In the genomic region with DNA sequence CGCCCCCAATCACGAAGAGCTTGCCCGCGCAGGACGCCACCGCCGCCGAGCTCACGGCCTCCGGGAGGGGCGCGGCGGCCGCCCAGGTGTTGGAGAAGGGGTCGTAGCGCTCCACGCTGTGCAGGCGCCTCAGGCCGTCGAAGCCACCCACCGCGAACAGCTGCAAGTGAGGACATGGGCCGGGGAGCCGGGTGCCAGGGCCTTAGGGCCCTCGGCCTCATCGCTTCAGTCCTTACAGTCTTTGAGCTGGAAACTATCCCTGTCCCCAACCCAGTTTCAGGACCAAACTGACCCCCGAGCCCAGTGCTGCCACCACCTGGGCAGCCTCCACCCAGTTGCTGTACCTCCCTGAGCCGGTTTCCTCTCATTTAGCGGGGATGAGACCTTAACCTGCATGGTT, we compare ENCODE assay signal across 17 cellular contexts. TPM values are rescaled to one million over a fixed set of nuclear protein-coding genes. Genes with fewer than 3 reads are reported as not detected.
DNase-seq lines count a peak whose midpoint lies in the region; ATAC-seq and TF ChIP-seq lines count a peak whose summit lies in the region.
"Had no signal": no experiment of that assay in that cellular context is flagged by ENCODE, and none has a peak within 500 bp of the region (broad histone marks: within the 10 kb centered on the region; RNA-seq: fewer than 3 reads in every experiment).

No MANE protein-coding gene starts in this region.

- CTCF ChIA-PET in A673 (lab: Charles Lee), result no interaction called here

- TF ChIP-seq CTCF in A673 (conservative IDR thresholded peaks at IDR 0.05; ENCODE audit: low read depth, low read length), result peak; percentile 41; the same call in 1 of the 2 replicates
- TF ChIP-seq CTCF in GM13976 (IDR thresholded peaks at IDR 0.05; ENCODE audit: borderline replicate concordance, control extremely low read depth, extremely low read depth, insufficient read depth, missing control alignments), result peak; percentile 16
- peak; percentile 41 for TF ChIP-seq CTCF in VCaP (conservative IDR thresholded peaks at IDR 0.05)
- TF ChIP-seq CTCF in esophagus squamous epithelium (IDR thresholded peaks at IDR 0.05), result no peak

- H3K9me3 ChIP-seq in A673 (ENCODE audit: low read depth, low read length, poor library complexity, severe bottlenecking), result peaks cover 6% of the 10 kb centered on the region
- no peaks in the 10 kb centered on the region for H3K9me3 ChIP-seq in esophagus squamous epithelium
- H3K9me3 ChIP-seq: ascending aorta had no signal

- no peak for TF ChIP-seq POLR2A in esophagus squamous epithelium (IDR thresholded peaks at IDR 0.05)

- no TSS peak for BruUV-seq in A673 (replicated peaks; lab: Mats Ljungman, UMichigan)

- H3K27ac ChIP-seq in A673 (ENCODE audit: low read depth, low read length, poor library complexity, severe bottlenecking) (no peak overlapping the region), VCaP (no peak overlapping the region), esophagus squamous epithelium (no peak overlapping the region)
- H3K27ac ChIP-seq: BLaER1, PC-9 had no signal

- H3K36me3 ChIP-seq in A673 (ENCODE audit: insufficient read depth, low read length, poor library complexity, severe bottlenecking) (peaks cover 9% of the 10 kb centered on the region), esophagus squamous epithelium (peaks cover 0 to 27% (median 0%) of the 10 kb centered on the region in 3 donors)

- H3K4me3 ChIP-seq in A673 (ENCODE audit: low read depth, low read length, poor library complexity, severe bottlenecking) (no peak overlapping the region), esophagus squamous epithelium (no peak overlapping the region)
- H3K4me3 ChIP-seq: ascending aorta, BLaER1, PC-9 had no signal

- ATAC-seq in HG03095 (IDR thresholded peaks at IDR 0.05; ENCODE audit: unreplicated experiment) (no peak), left lobe of liver (no peak)
- ATAC-seq: esophagus mucosa; stimulated activated naive CD8-positive, alpha-beta T cell treated with anti-CD3 and anti-CD28 coated beads, Interleukin-15, Interleukin-2, amounts not matched to agents 100 U/mL and 50 U/mL, for 24 hours had no signal

- peaks cover 15% of the 10 kb centered on the region for H3K27me3 ChIP-seq in A673 (replicated peaks; ENCODE audit: insufficient read depth, low read depth, low read length, poor library complexity)
- peaks cover 0 to 28% (median 0%) of the 10 kb centered on the region in 4 donors for H3K27me3 ChIP-seq in esophagus squamous epithelium
- H3K27me3 ChIP-seq: ascending aorta had no signal

- intact Hi-C loops in A673 (cut with micrococcal nuclease; ENCODE audit: unreplicated experiment), result no loop called here
- intact Hi-C loops in esophagus squamous epithelium (cut with DNase I), result no loop called here

- H3K4me1 ChIP-seq in A673 (ENCODE audit: insufficient read depth, low read length, poor library complexity, severe bottlenecking) (peaks cover 15% of the 10 kb centered on the region), esophagus squamous epithelium (peaks cover 3 to 26% (median 12%) of the 10 kb centered on the region in 3 donors)

- WGBS in esophagus squamous epithelium, 2 donors, result 88% methylated on average over 6 of the region's 29 CpGs; no CpG with 5 or more reads in 1 of the 2 donors

- in situ Hi-C loops in GM13976 (cut with MboI; ENCODE audit: low sequenced_read_pairs, unreplicated experiment), result no loop called here

- DNase-seq in A673 (ENCODE audit: low spot score), result no peak
- no peak for DNase-seq in GM13976 (ENCODE audit: low spot score)
- peak; percentile 89 for DNase-seq in iPS-NIHi7 (ENCODE audit: extremely low spot score)
- DNase-seq in activated CD4-positive, CD25-positive, alpha-beta regulatory T cell treated with anti-CD3 and anti-CD28 coated beads, Interleukin-2, amount 50 U/mL, for 72 hours, result no peak
- no peak for DNase-seq in left lobe of liver (ENCODE audit: low spot score)
- DNase-seq in esophagus squamous epithelium (lab: John Stamatoyannopoulos, UW), result no peak
- DNase-seq: NCI-H187; nucleus accumbens; PC-9; stimulated activated CD4-positive, alpha-beta T cell treated with anti-CD3 and anti-CD28 coated beads, Interleukin-1b, Interleukin-23, amount 100 ng/mL, for 48 hours; stimulated activated naive CD8-positive, alpha-beta T cell treated with anti-CD3 and anti-CD28 coated beads, Interleukin-15, Interleukin-2, amounts not matched to agents 100 U/mL and 50 U/mL, for 24 hours; T-helper 9 cell had no signal

- POLR2A ChIA-PET in A673 (lab: Charles Lee; ENCODE audit: low non-redundant PET), result interaction anchor here (0.5 kb wide), 1 partner anchor 19 kb away, joined by 4 read pairs; no protein-coding TSS in a partner anchor

RNA-seq across cellular contexts. Expression of a gene that starts 7.6 kb away (rescaled TPM):
- total RNA-seq in A673 (2021) (0.88 and 1.1 TPM in 2 replicates), left lobe of liver (not detected), esophagus squamous epithelium (under 1 TPM in 3 of 4 donors, not detected in 1; 0.62 to 0.95 (median 0.91) TPM)
- total RNA-seq: ascending aorta had no signal

RNA-seq across cellular contexts. Expression of a gene that starts 26.1 kb away (rescaled TPM):
- total RNA-seq in A673 (2021), result 2,875 and 2,961 TPM in 2 replicates
- total RNA-seq in left lobe of liver, result 474 TPM
- total RNA-seq in esophagus squamous epithelium, result 1,000 to 10,000 TPM; 1,101 to 2,606 (median 1,579) TPM

Comparison
In these comparisons a context has a peak if more than half of its experiments do, and no peak if none do; other contexts are left out.
1. CTCF ChIP-seq: peak in A673 (single experiment), GM13976 (single experiment) and VCaP (single experiment); none in esophagus squamous epithelium (0 of 6).